In genomic region chr9:13719410-13719809, GRCh38 we compare ENCODE assay signal across 1 cellular context.
TF ChIP-seq lines count a peak whose summit lies in the region.

No MANE protein-coding gene starts in this region.

TF ChIP-seq in SK-N-SH treated with all-trans-retinoic acid at 6 μM for 48 hours, 23 proteins besides CTCF, POLR2A, EP300 and RAD21 (continued from another document):
- TF ChIP-seq POU6F1 (CRISPR knock-in tag; IDR thresholded peaks at IDR 0.05; ENCODE audit: borderline replicate concordance, low read depth) (no peak), ISL1 (CRISPR knock-in tag; IDR thresholded peaks at IDR 0.05) (no peak), ZFP3 (CRISPR knock-in tag; IDR thresholded peaks at IDR 0.05) (no peak), TOX (CRISPR knock-in tag; IDR thresholded peaks at IDR 0.05; ENCODE audit: borderline replicate concordance) (no peak)
- TF ChIP-seq, protein P1, sequence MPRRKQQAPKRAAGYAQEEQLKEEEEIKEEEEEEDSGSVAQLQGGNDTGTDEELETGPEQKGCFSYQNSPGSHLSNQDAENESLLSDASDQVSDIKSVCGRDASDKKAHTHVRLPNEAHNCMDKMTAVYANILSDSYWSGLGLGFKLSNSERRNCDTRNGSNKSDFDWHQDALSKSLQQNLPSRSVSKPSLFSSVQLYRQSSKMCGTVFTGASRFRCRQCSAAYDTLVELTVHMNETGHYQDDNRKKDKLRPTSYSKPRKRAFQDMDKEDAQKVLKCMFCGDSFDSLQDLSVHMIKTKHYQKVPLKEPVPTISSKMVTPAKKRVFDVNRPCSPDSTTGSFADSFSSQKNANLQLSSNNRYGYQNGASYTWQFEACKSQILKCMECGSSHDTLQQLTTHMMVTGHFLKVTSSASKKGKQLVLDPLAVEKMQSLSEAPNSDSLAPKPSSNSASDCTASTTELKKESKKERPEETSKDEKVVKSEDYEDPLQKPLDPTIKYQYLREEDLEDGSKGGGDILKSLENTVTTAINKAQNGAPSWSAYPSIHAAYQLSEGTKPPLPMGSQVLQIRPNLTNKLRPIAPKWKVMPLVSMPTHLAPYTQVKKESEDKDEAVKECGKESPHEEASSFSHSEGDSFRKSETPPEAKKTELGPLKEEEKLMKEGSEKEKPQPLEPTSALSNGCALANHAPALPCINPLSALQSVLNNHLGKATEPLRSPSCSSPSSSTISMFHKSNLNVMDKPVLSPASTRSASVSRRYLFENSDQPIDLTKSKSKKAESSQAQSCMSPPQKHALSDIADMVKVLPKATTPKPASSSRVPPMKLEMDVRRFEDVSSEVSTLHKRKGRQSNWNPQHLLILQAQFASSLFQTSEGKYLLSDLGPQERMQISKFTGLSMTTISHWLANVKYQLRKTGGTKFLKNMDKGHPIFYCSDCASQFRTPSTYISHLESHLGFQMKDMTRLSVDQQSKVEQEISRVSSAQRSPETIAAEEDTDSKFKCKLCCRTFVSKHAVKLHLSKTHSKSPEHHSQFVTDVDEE (CRISPR knock-in tag; IDR thresholded peaks at IDR 0.05), result no peak
